ENCODE assay signal across 15 cellular contexts in genomic region chrX:69238153-69238959, GRCh38.
DNase-seq lines count a peak whose midpoint lies in the region; ATAC-seq and TF ChIP-seq lines count a peak whose summit lies in the region.
"Had no signal": no experiment of that assay in that cellular context is flagged by ENCODE, and none has a peak within 500 bp of the region (broad histone marks: within the 10 kb centered on the region; RNA-seq: fewer than 3 reads in every experiment).

No MANE protein-coding gene starts in this region.

- CTCF ChIA-PET in SK-N-SH (lab: Yijun Ruan, JAX): interaction anchor here (1.1 to 5.1 kb wide), 5 partner anchors 15 to 415 kb away, joined by 3 to 28 read pairs (median 3); no protein-coding TSS in a partner anchor

- H4K20me1 ChIP-seq in SK-N-SH (ENCODE audit: insufficient read depth): no peaks in the 10 kb centered on the region

- H3K36me3 ChIP-seq in SK-N-SH (replicated peaks in 1 of 2; ENCODE audit: control insufficient read depth in 1 of 2, insufficient read depth in 2 of 2, low read length in 1 of 2): no peaks in the 10 kb centered on the region
- H3K36me3 ChIP-seq in transverse colon: no peaks in the 10 kb centered on the region
- H3K36me3 ChIP-seq: esophagus squamous epithelium, neural progenitor cell, stomach had no signal

- in situ Hi-C loops in transverse colon (cut with MboI; ENCODE audit: low pct_ligation_motif_present in 1 of 4, low pct_unique_long_range_greater_than_20kb in 1 of 4, low sequenced_read_pairs in 3 of 4): no loop called here

- no peak overlapping the region for H3K9ac ChIP-seq in SK-N-SH
- H3K9ac ChIP-seq: neural progenitor cell had no signal

- H3K4me1 ChIP-seq in SK-N-SH (ENCODE audit: control insufficient read depth in 1 of 2, insufficient read depth in 2 of 2, low read depth in 1 of 2, low read length in 1 of 2) (peaks cover 0 to 19% of the 10 kb centered on the region in 2 experiments; a peak in 1 of 4 replicates), transverse colon (no peaks in the 10 kb centered on the region)
- H3K4me1 ChIP-seq: neural progenitor cell, stomach had no signal

- no peaks in the 10 kb centered on the region for H3K79me2 ChIP-seq in SK-N-SH (ENCODE audit: insufficient read depth)

- peaks cover 4% of the 10 kb centered on the region for H3K27me3 ChIP-seq in SK-N-SH (ENCODE audit: insufficient read depth)
- no peaks in the 10 kb centered on the region for H3K27me3 ChIP-seq in transverse colon
- H3K27me3 ChIP-seq: esophagus squamous epithelium, neural progenitor cell had no signal

- H3K9me2 ChIP-seq in SK-N-SH: no peaks in the 10 kb centered on the region

- H3K9me3 ChIP-seq in SK-N-SH (no peaks in the 10 kb centered on the region), transverse colon (no peaks in the 10 kb centered on the region)
- H3K9me3 ChIP-seq: esophagus squamous epithelium had no signal

- no peak overlapping the region for H2AFZ ChIP-seq in SK-N-SH (ENCODE audit: low read depth)
- H2AFZ ChIP-seq: neural progenitor cell had no signal

- H3K4me3 ChIP-seq in SK-N-SH (ENCODE audit: low read depth in 2 of 2, low read length in 1 of 2) (no peak overlapping the region), transverse colon (no peak overlapping the region)
- H3K4me3 ChIP-seq: esophagus squamous epithelium, neural progenitor cell, stomach had no signal

- TF ChIP-seq EP300 in SK-N-SH (IDR thresholded peaks at IDR 0.05; ENCODE audit: borderline replicate concordance in 1 of 2, low read depth in 1 of 2, low read length in 1 of 2) (peak in 1 of 2 experiments; percentile 25; a peak in 1 of 4 replicates), transverse colon (IDR thresholded peaks at IDR 0.05; ENCODE audit: low read depth) (no peak)

- H3K4me2 ChIP-seq in SK-N-SH: no peak overlapping the region
- H3K4me2 ChIP-seq: neural progenitor cell had no signal

- TF ChIP-seq RAD21 in SK-N-SH (IDR thresholded peaks at IDR 0.05; ENCODE audit: low read length): no peak

- no peak for TF ChIP-seq POLR2A in transverse colon (IDR thresholded peaks at IDR 0.05)

- intact Hi-C loops in transverse colon (cut with DNase I; ENCODE audit: low total_unique reads): no loop called here

- 11% methylated on average over 14 of the region's 17 CpGs for WGBS in SK-N-SH (ENCODE audit: low lambda C conversion rate)
- WGBS in transverse colon (ENCODE audit: low coverage in 1 of 2), 2 donors: 62% methylated on average over 17 of the region's 17 CpGs; no CpG with 5 or more reads in 1 of the 2 donors

- DNase-seq in NCI-H1417 (lab: John Stamatoyannopoulos, UW) (peak in 2 of 3 experiments; percentile 53 to 83), NCI-H1417 treated with DMSO at 0.1 percent for 48 hours (lab: John Stamatoyannopoulos, UW) (no peak), SK-N-SH (peak; percentile 73), inferior parietal cortex (ENCODE audit: extremely low spot score) (peak; percentile 24), transverse colon (no peak), HPDE6-E6E7 (ENCODE audit: extremely low spot score) (no peak)
- DNase-seq in stimulated activated CD8-positive, alpha-beta memory T cell treated with anti-CD3 and anti-CD28 coated beads, Interleukin-4, amount 100 ng/mL, for 48 hours: no peak
- DNase-seq: activated CD4-positive, alpha-beta T cell treated with anti-CD3 and anti-CD28 coated beads, Interleukin-2, amount 50 U/mL, for 4 hours; activated naive CD4-positive, alpha-beta T cell treated with Interleukin-2 at 50 U/mL for 16 hours; esophagus squamous epithelium; stomach; T-helper 2 cell had no signal

- TF ChIP-seq CTCF in SK-N-SH (IDR thresholded peaks at IDR 0.05) (no peak), transverse colon (IDR thresholded peaks at IDR 0.05) (no peak)

- POLR2A ChIA-PET in SK-N-SH (lab: Yijun Ruan, JAX): interaction anchor here (2.1 kb wide), 1 partner anchor 410 kb away, joined by 6 read pairs; the partner anchor contains the start of gene EFNB1

- H3K27ac ChIP-seq in SK-N-SH (ENCODE audit: low read depth in 2 of 2, low read length in 1 of 2): peak overlapping the region in 1 of 2 experiments; percentile 74; a peak in 2 of 4 replicates
- peak overlapping the region in 3 of 4 donors; percentile 24 to 34 (median 29) for H3K27ac ChIP-seq in transverse colon
- H3K27ac ChIP-seq: 22Rv1, esophagus squamous epithelium, neural progenitor cell, stomach had no signal

- no peaks in the 10 kb centered on the region for H3F3A ChIP-seq in SK-N-SH (replicated peaks; ENCODE audit: insufficient read depth)

- ATAC-seq in HG02885 (IDR thresholded peaks at IDR 0.05; ENCODE audit: poor library complexity, unreplicated experiment): no peak

TF ChIP-seq in SK-N-SH, 30 proteins besides CTCF, POLR2A, EP300 and RAD21:
- TF ChIP-seq SIN3A (IDR thresholded peaks at IDR 0.05; ENCODE audit: borderline replicate concordance, low read depth, low read length) (no peak), IRF3 (IDR thresholded peaks at IDR 0.05; ENCODE audit: low read depth, low read length) (no peak), TCF12 (IDR thresholded peaks at IDR 0.05) (peak; percentile 49), NFIC (IDR thresholded peaks at IDR 0.05; ENCODE audit: borderline replicate concordance) (peak; percentile 55), REST (IDR thresholded peaks at IDR 0.05; ENCODE audit: low read depth, low read length) (no peak), TAF1 (IDR thresholded peaks at IDR 0.05; ENCODE audit: borderline replicate concordance, low read depth, low read length) (no peak), NRF1 (IDR thresholded peaks at IDR 0.05; ENCODE audit: low read depth, low read length) (no peak)

Comparison
In these comparisons a context has a peak if more than half of its experiments do, and no peak if none do; other contexts are left out.
1. DNase-seq: peak in NCI-H1417 (2 of 3), SK-N-SH (single experiment) and inferior parietal cortex (single experiment); none in NCI-H1417 treated with DMSO at 0.1 percent for 48 hours (single experiment), transverse colon (single experiment), HPDE6-E6E7 (single experiment) and stimulated activated CD8-positive, alpha-beta memory T cell treated with anti-CD3 and anti-CD28 coated beads, Interleukin-4, amount 100 ng/mL, for 48 hours (single experiment).